In genomic region chr5:38706376-38706775, GRCh38 we compare ENCODE assay signal across 30 cellular contexts.
"Had no signal": no experiment of that assay in that cellular context is flagged by ENCODE, and none has a peak within 500 bp of the region (broad histone marks: within the 10 kb centered on the region; RNA-seq: fewer than 3 reads in every experiment).

No MANE protein-coding gene starts in this region.

- ATAC-seq: activated CD4-positive, CD25-positive, alpha-beta regulatory T cell treated with anti-CD3 and anti-CD28 coated beads, Interleukin-2, amount 50 U/mL, for 24 hours; activated CD8-positive, alpha-beta T cell treated with anti-CD3 and anti-CD28 coated beads for 36 hours; activated naive CD4-positive, alpha-beta T cell treated with anti-CD3 and anti-CD28 coated beads, Interleukin-2, amount 50 U/mL, for 72 hours; activated T-cell treated with anti-CD3 and anti-CD28 coated beads, Interleukin-2, amount 50 U/mL, for 72 hours; body of pancreas; effector memory CD8-positive, alpha-beta T cell; T-cell had no signal

- H3K27ac ChIP-seq: body of pancreas, esophagus squamous epithelium, WERI-Rb-1 had no signal

- H3K4me3 ChIP-seq: body of pancreas, esophagus squamous epithelium had no signal

- H3K27ac Mint-ChIP-seq: activated B cell treated with CpG ODN at 0.5 μM for 24 hours; activated CD8-positive, alpha-beta T cell treated with anti-CD3 and anti-CD28 coated beads for 36 hours; activated naive CD4-positive, alpha-beta T cell treated with anti-CD3 and anti-CD28 coated beads, Interleukin-2, amount 10 ng/mL, durations not matched to agents 7 days and 5 days; activated naive CD4-positive, alpha-beta T cell treated with anti-CD3 and anti-CD28 coated beads, Interleukin-2, amount 50 U/mL, for 72 hours; activated naive CD8-positive, alpha-beta T cell treated with anti-CD3 and anti-CD28 coated beads, Interleukin-2, amount 10 ng/mL, durations not matched to agents 7 days and 5 days; activated T-cell treated with anti-CD3 and anti-CD28 coated beads, Interleukin-2, amount 50 U/mL, for 72 hours; effector memory CD8-positive, alpha-beta T cell; T-cell; T-helper 1 cell treated with Interleukin-12 subunit alpha and Interleukin-12 subunit beta and Interleukin-4 antibody, amounts not matched to agents 30 μg/mL and 1 μg/mL, for 36 hours had no signal

- DNase-seq: activated B cell treated with CpG ODN at 0.5 μM for 24 hours; activated CD4-positive, alpha-beta T cell treated with anti-CD3 and anti-CD28 coated beads for 48 hours; activated CD4-positive, alpha-beta T cell treated with anti-CD3 and anti-CD28 coated beads, Interleukin-2, amount 50 U/mL, for 1 hour; activated CD4-positive, alpha-beta T cell treated with anti-CD3 and anti-CD28 coated beads, Interleukin-2, amount 50 U/mL, for 48 hours; activated CD8-positive, alpha-beta memory T cell treated with anti-CD3 and anti-CD28 coated beads for 24 hours; activated CD8-positive, alpha-beta T cell treated with anti-CD3 and anti-CD28 coated beads for 36 hours; activated gamma-delta T cell; activated naive CD4-positive, alpha-beta T cell; activated naive CD4-positive, alpha-beta T cell treated with anti-CD3 and anti-CD28 coated beads, Interleukin-2, amount 10 ng/mL, durations not matched to agents 7 days and 5 days; activated naive CD8-positive, alpha-beta T cell treated with anti-CD3 and anti-CD28 coated beads, Interleukin-2, amount 10 ng/mL, durations not matched to agents 7 days and 5 days; activated T-cell treated with anti-CD3 and anti-CD28 coated beads, Interleukin-2, amount 50 U/mL, for 1 hour; activated T-cell treated with anti-CD3 and anti-CD28 coated beads, Interleukin-2, amount 50 U/mL, for 72 hours; amygdala; aorta; body of pancreas; caudate nucleus; cortex of kidney; dermis blood vessel endothelial cell; effector CD4-positive, alpha-beta T cell; effector memory CD8-positive, alpha-beta T cell; erythroblast; esophagus squamous epithelium; foreskin fibroblast; head of caudate nucleus; T-cell; T-helper 9 cell; WERI-Rb-1 had no signal

- H3K27me3 ChIP-seq: body of pancreas, esophagus squamous epithelium had no signal

- H3K27me3 Mint-ChIP-seq: activated B cell treated with CpG ODN at 0.5 μM for 24 hours; activated naive CD4-positive, alpha-beta T cell treated with anti-CD3 and anti-CD28 coated beads, Interleukin-2, amount 10 ng/mL, durations not matched to agents 7 days and 5 days had no signal

- H3K4me3 Mint-ChIP-seq: activated B cell treated with CpG ODN at 0.5 μM for 24 hours; activated CD8-positive, alpha-beta T cell treated with anti-CD3 and anti-CD28 coated beads for 36 hours; activated naive CD4-positive, alpha-beta T cell treated with anti-CD3 and anti-CD28 coated beads, Interleukin-2, amount 10 ng/mL, durations not matched to agents 7 days and 5 days; activated naive CD8-positive, alpha-beta T cell treated with anti-CD3 and anti-CD28 coated beads, Interleukin-2, amount 10 ng/mL, durations not matched to agents 7 days and 5 days; activated T-cell treated with anti-CD3 and anti-CD28 coated beads, Interleukin-2, amount 50 U/mL, for 72 hours; effector memory CD8-positive, alpha-beta T cell; T-cell; T-helper 1 cell treated with Interleukin-12 subunit alpha and Interleukin-12 subunit beta and Interleukin-4 antibody, amounts not matched to agents 30 μg/mL and 1 μg/mL, for 36 hours had no signal

- H3K36me3 ChIP-seq: esophagus squamous epithelium, WERI-Rb-1 had no signal

- H3K9me3 Mint-ChIP-seq: activated CD8-positive, alpha-beta T cell treated with anti-CD3 and anti-CD28 coated beads for 36 hours; activated naive CD4-positive, alpha-beta T cell treated with anti-CD3 and anti-CD28 coated beads, Interleukin-2, amount 10 ng/mL, durations not matched to agents 7 days and 5 days; activated naive CD4-positive, alpha-beta T cell treated with anti-CD3 and anti-CD28 coated beads, Interleukin-2, amount 50 U/mL, for 72 hours; activated naive CD8-positive, alpha-beta T cell treated with anti-CD3 and anti-CD28 coated beads, Interleukin-2, amount 10 ng/mL, durations not matched to agents 7 days and 5 days; activated T-cell treated with anti-CD3 and anti-CD28 coated beads, Interleukin-2, amount 50 U/mL, for 72 hours; effector memory CD8-positive, alpha-beta T cell; T-helper 1 cell treated with Interleukin-12 subunit alpha and Interleukin-12 subunit beta and Interleukin-4 antibody, amounts not matched to agents 30 μg/mL and 1 μg/mL, for 36 hours had no signal

- H3K9me3 ChIP-seq: body of pancreas, esophagus squamous epithelium had no signal

- H3K36me3 Mint-ChIP-seq: activated naive CD4-positive, alpha-beta T cell treated with anti-CD3 and anti-CD28 coated beads, Interleukin-2, amount 10 ng/mL, durations not matched to agents 7 days and 5 days; activated naive CD4-positive, alpha-beta T cell treated with anti-CD3 and anti-CD28 coated beads, Interleukin-2, amount 50 U/mL, for 72 hours; activated naive CD8-positive, alpha-beta T cell treated with anti-CD3 and anti-CD28 coated beads, Interleukin-2, amount 10 ng/mL, durations not matched to agents 7 days and 5 days; T-cell had no signal

- H3K4me1 ChIP-seq: body of pancreas, esophagus squamous epithelium had no signal

- H3K4me1 Mint-ChIP-seq: activated B cell treated with CpG ODN at 0.5 μM for 24 hours; activated naive CD4-positive, alpha-beta T cell treated with anti-CD3 and anti-CD28 coated beads, Interleukin-2, amount 10 ng/mL, durations not matched to agents 7 days and 5 days; activated naive CD8-positive, alpha-beta T cell treated with anti-CD3 and anti-CD28 coated beads, Interleukin-2, amount 10 ng/mL, durations not matched to agents 7 days and 5 days; T-cell had no signal
